In the genomic region with DNA sequence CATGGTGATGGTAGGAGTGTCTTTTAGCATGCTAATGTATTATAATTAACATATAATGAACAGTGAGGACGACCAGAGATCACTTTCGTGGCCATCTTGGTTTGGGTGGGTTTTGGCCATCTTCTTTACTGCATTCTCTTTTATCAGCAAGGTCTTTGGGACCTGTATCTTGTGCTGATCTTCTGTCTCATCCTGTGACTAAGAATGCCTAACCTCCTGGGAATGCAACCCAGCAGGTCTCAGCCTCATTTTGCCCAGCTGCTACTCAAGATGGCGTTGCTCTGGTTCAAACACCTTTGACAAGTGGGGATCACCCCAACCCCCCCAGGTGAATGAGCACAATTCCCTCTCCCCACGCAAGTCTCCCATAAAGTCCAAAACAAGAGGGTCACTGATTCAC, we compare ENCODE assay signal across 15 cellular contexts. TPM values are rescaled to one million over a fixed set of nuclear protein-coding genes. Genes with fewer than 3 reads are reported as not detected.
DNase-seq lines count a peak whose midpoint lies in the region; ATAC-seq and TF ChIP-seq lines count a peak whose summit lies in the region.
"Had no signal": no experiment of that assay in that cellular context is flagged by ENCODE, and none has a peak within 500 bp of the region (broad histone marks: within the 10 kb centered on the region; RNA-seq: fewer than 3 reads in every experiment).

No MANE protein-coding gene starts in this region.

- no peak for TF ChIP-seq CTCF in HFFc6 (IDR thresholded peaks at IDR 0.05)
- no peak for TF ChIP-seq CTCF in PC-9 (conservative IDR thresholded peaks at IDR 0.05)
- no peak for TF ChIP-seq CTCF in mucosa of descending colon (IDR thresholded peaks at IDR 0.05)

- no peak overlapping the region for H3K23ac ChIP-seq in trophoblast cell (ENCODE audit: low read length)

- peaks cover 5% of the 10 kb centered on the region; the same call in 1 of the 2 replicates for H3K27me3 Mint-ChIP-seq in HFFc6 (ENCODE audit: insufficient read depth)

- H3K4me3 Mint-ChIP-seq in HFFc6, result no peak overlapping the region
- H3K4me3 Mint-ChIP-seq: CD14-positive monocyte; CD8-positive, alpha-beta T cell had no signal

- H3K4me1 Mint-ChIP-seq in HFFc6 (ENCODE audit: low read depth), result peaks cover 50% of the 10 kb centered on the region

- H3K9me3 ChIP-seq in PC-9 (ENCODE audit: insufficient read depth, low read depth) (no peaks in the 10 kb centered on the region), trophoblast cell (ENCODE audit: insufficient read depth, low read depth, low read length) (no peaks in the 10 kb centered on the region), mucosa of descending colon (no peaks in the 10 kb centered on the region)
- H3K9me3 ChIP-seq: A549 had no signal

- H3K14ac ChIP-seq in trophoblast cell (ENCODE audit: low read length), result peak overlapping the region; percentile 6

- H3K9ac ChIP-seq in trophoblast cell (ENCODE audit: low read length), result no peak overlapping the region

- no peak overlapping the region for H4K12ac ChIP-seq in trophoblast cell (ENCODE audit: low read depth, low read length)

- POLR2A ChIA-PET in PC-9 (lab: Charles Lee; ENCODE audit: unreplicated experiment), result no interaction called here

- H3K36me3 ChIP-seq in PC-9 (ENCODE audit: low read depth) (no peaks in the 10 kb centered on the region), trophoblast cell (ENCODE audit: control insufficient read depth in 1 of 2, insufficient read depth in 2 of 2, low read length in 2 of 2) (no peaks in the 10 kb centered on the region), mucosa of descending colon (ENCODE audit: low read depth) (no peaks in the 10 kb centered on the region)

- H3K27ac ChIP-seq in PC-9, result no peak overlapping the region
- peak overlapping the region; percentile 21 for H3K27ac ChIP-seq in epithelial cell of prostate
- no peak overlapping the region for H3K27ac ChIP-seq in trophoblast cell (ENCODE audit: low read depth, low read length)
- H3K27ac ChIP-seq: A549, HL-60 had no signal

- BruUV-seq in PC-9 (replicated peaks; lab: Mats Ljungman, UMichigan), result no TSS peak

- H2BK5ac ChIP-seq in trophoblast cell (ENCODE audit: low read depth, low read length, poor library complexity), result peak overlapping the region; percentile 14

- H3K4ac ChIP-seq in trophoblast cell (ENCODE audit: low read depth, low read length), result peak overlapping the region; percentile 11

- H3K4me3 ChIP-seq in PC-9 (no peak overlapping the region), trophoblast cell (ENCODE audit: low read depth, low read length) (no peak overlapping the region), mucosa of descending colon (no peak overlapping the region)
- H3K4me3 ChIP-seq: A549 had no signal

- H3K18ac ChIP-seq in trophoblast cell (ENCODE audit: low read length), result peak overlapping the region; percentile 58

- H3K27me3 ChIP-seq in PC-9 (ENCODE audit: insufficient read depth, low read depth), result no peaks in the 10 kb centered on the region
- H3K27me3 ChIP-seq in trophoblast cell (ENCODE audit: insufficient read depth, low read length), result no peaks in the 10 kb centered on the region

- no peaks in the 10 kb centered on the region for H3K79me2 ChIP-seq in PC-9 (ENCODE audit: low read depth)
- peaks cover 4% of the 10 kb centered on the region for H3K79me2 ChIP-seq in trophoblast cell (ENCODE audit: control insufficient read depth, insufficient read depth, low read length, poor library complexity)

- H3K4me1 ChIP-seq in PC-9 (replicated peaks; ENCODE audit: insufficient read depth), result peaks cover 8% of the 10 kb centered on the region
- peaks cover 38 to 49% of the 10 kb centered on the region in 2 experiments for H3K4me1 ChIP-seq in trophoblast cell (ENCODE audit: control insufficient read depth in 1 of 2, insufficient read depth in 2 of 2, low read length in 2 of 2)
- no peaks in the 10 kb centered on the region for H3K4me1 ChIP-seq in mucosa of descending colon (ENCODE audit: low read depth)

- H3K79me1 ChIP-seq in trophoblast cell (ENCODE audit: low read length), result peaks cover 60% of the 10 kb centered on the region

- no peaks in the 10 kb centered on the region for H3K9me2 ChIP-seq in PC-9 (ENCODE audit: insufficient read depth)

- H2BK12ac ChIP-seq in trophoblast cell (ENCODE audit: low read length), result peak overlapping the region; percentile 76

- H3K4me2 ChIP-seq in PC-9 (no peak overlapping the region), trophoblast cell (ENCODE audit: low read length) (no peak overlapping the region)
- H3K4me2 ChIP-seq: A549 had no signal

- no peaks in the 10 kb centered on the region for H3K36me3 Mint-ChIP-seq in HFFc6 (ENCODE audit: low read depth)
- H3K36me3 Mint-ChIP-seq: CD14-positive monocyte; CD8-positive, alpha-beta T cell had no signal

- CTCF ChIA-PET in PC-9 (lab: Charles Lee), result no interaction called here

- peak overlapping the region; percentile 30 for H2AK5ac ChIP-seq in trophoblast cell (ENCODE audit: low read length)

- H4K8ac ChIP-seq in trophoblast cell (ENCODE audit: low read depth, low read length), result no peak overlapping the region

- no peak for DNase-seq in HFFc6
- peak; percentile 22 to 40 for DNase-seq in PC-9
- DNase-seq in epithelial cell of prostate (ENCODE audit: low read depth, low spot score), result no peak
- DNase-seq in trophoblast cell, result peak; percentile 57 to 75
- no peak for DNase-seq in activated gamma-delta T cell (lab: John Stamatoyannopoulos, UW)
- no peak for DNase-seq in mucosa of descending colon
- no peak for DNase-seq in stimulated activated CD4-positive, alpha-beta T cell treated with anti-CD3 and anti-CD28 coated beads, Interleukin-2, amount 100 ng/mL, for 24 hours
- DNase-seq: CD8-positive, alpha-beta T cell; COR-L47; DND-41; GF-D8 had no signal

- no peak for ATAC-seq in mucosa of descending colon
- ATAC-seq: A549; CD8-positive, alpha-beta T cell; HCT116 had no signal

- H3K9me3 Mint-ChIP-seq in HFFc6, result no peaks in the 10 kb centered on the region
- H3K9me3 Mint-ChIP-seq: CD8-positive, alpha-beta T cell had no signal

- H2BK120ac ChIP-seq in trophoblast cell (ENCODE audit: insufficient read depth, low read length, poor library complexity), result peak overlapping the region; percentile 61

- H4K20me1 ChIP-seq in PC-9 (ENCODE audit: insufficient read depth), result no peaks in the 10 kb centered on the region

- intact Hi-C loops in PC-9 (cut with micrococcal nuclease; ENCODE audit: unreplicated experiment) (loop anchor here (5.0 kb wide), 1 partner anchor 77 kb away; no protein-coding TSS in a partner anchor), mucosa of descending colon (cut with DNase I, micrococcal nuclease) (no loop called here)

- WGBS in trophoblast cell (ENCODE audit: extremely low coverage, insufficient coverage, insufficient read length), result no CpG with 5 or more reads among the region's 4 CpGs

- H3K27ac Mint-ChIP-seq in HFFc6, result peak overlapping the region; percentile 25; the same call in 1 of the 2 replicates
- H3K27ac Mint-ChIP-seq: CD14-positive monocyte; CD8-positive, alpha-beta T cell had no signal

- peaks cover 8% of the 10 kb centered on the region for H3F3A ChIP-seq in PC-9 (ENCODE audit: insufficient read depth, low read depth)

- H4K91ac ChIP-seq in trophoblast cell (ENCODE audit: low read depth, low read length), result peak overlapping the region; percentile 92

- H2AFZ ChIP-seq in PC-9, result no peak overlapping the region
- H2AFZ ChIP-seq in trophoblast cell (ENCODE audit: insufficient read depth, low read length, poor library complexity), result no peak overlapping the region

RNA-seq across cellular contexts. Expression of a gene that starts 49.3 kb away (rescaled TPM):
- 1 to 10 TPM; 4.7 to 6.9 (median 5.8) TPM for total RNA-seq in HFFc6 (2021; fragmentation: NEBNext Ultra II Directional; extraction: Animal tissue kit (Norgen Biotek cat#: 25700))
- total RNA-seq in PC-9 (2021), result 61.9 and 84.2 TPM in 2 replicates
- polyA plus RNA-seq in trophoblast cell (2013), result 43.4 and 44.7 TPM in 2 replicates
- total RNA-seq in mucosa of descending colon, result under 1 TPM; 0.67 to 0.72 (median 0.70) TPM
- total RNA-seq: CD8-positive, alpha-beta T cell had no signal
- polyA plus RNA-seq: CD14-positive monocyte had no signal

Comparison
In these comparisons a context has a peak if more than half of its experiments do, and no peak if none do; other contexts are left out.
1. DNase-seq: peak in PC-9 (2 of 2) and trophoblast cell (2 of 2); none in HFFc6 (single experiment), epithelial cell of prostate (single experiment), activated gamma-delta T cell (single experiment), mucosa of descending colon (0 of 3) and stimulated activated CD4-positive, alpha-beta T cell treated with anti-CD3 and anti-CD28 coated beads, Interleukin-2, amount 100 ng/mL, for 24 hours (0 of 2).